ENCODE assay signal across 9 cellular contexts in genomic region chr19:56748443-56748842, GRCh38.
DNase-seq lines count a peak whose midpoint lies in the region; ATAC-seq and TF ChIP-seq lines count a peak whose summit lies in the region.
"Had no signal": no experiment of that assay in that cellular context is flagged by ENCODE, and none has a peak within 500 bp of the region (broad histone marks: within the 10 kb centered on the region; RNA-seq: fewer than 3 reads in every experiment).

No MANE protein-coding gene starts in this region.

- peaks cover 4% of the 10 kb centered on the region for H3K9me3 ChIP-seq in neural cell (ENCODE audit: low read length)

- TF ChIP-seq CTCF in NB4 (IDR thresholded peaks at IDR 0.05; ENCODE audit: low read depth, low read length) (peak; percentile 31), dorsolateral prefrontal cortex (IDR thresholded peaks at IDR 0.05 in 54 of 56, conservative IDR thresholded peaks at IDR 0.05 in 2 of 56; ENCODE audit: low read depth in 1 of 56, partially characterized antibody in 56 of 56) (peak; percentile 61 to 84 (median 77)), neural cell (IDR thresholded peaks at IDR 0.05; ENCODE audit: poor library complexity, severe bottlenecking) (peak; percentile 64)

- H4K20me1 ChIP-seq in neural cell (ENCODE audit: insufficient read depth): no peaks in the 10 kb centered on the region

- H3K27me3 ChIP-seq in dorsolateral prefrontal cortex: no peaks in the 10 kb centered on the region
- H3K27me3 ChIP-seq in neural cell (ENCODE audit: insufficient read depth, low read depth, low read length): no peaks in the 10 kb centered on the region

- intact Hi-C loops in dorsolateral prefrontal cortex (cut with DNase I): loop anchor here (2.0 to 5.0 kb wide), 2 partner anchors 349 to 350 kb away; no protein-coding TSS in a partner anchor

- peak overlapping the region in 53 of 59 donors; percentile 17 to 90 (median 69) for H3K27ac ChIP-seq in dorsolateral prefrontal cortex
- no peak overlapping the region for H3K27ac ChIP-seq in neural cell (ENCODE audit: low read length)

- no peak for TF ChIP-seq EP300 in neural cell (conservative IDR thresholded peaks at IDR 0.05; ENCODE audit: poor library complexity, severe bottlenecking)

- no peak overlapping the region for H3K4me2 ChIP-seq in neural cell (ENCODE audit: low read length)

- no peaks in the 10 kb centered on the region for H3K79me2 ChIP-seq in neural cell (replicated peaks; ENCODE audit: insufficient read depth, low read length)

- peak; percentile 18 for DNase-seq in ELR (ENCODE audit: low read depth)
- peak; percentile 25 for DNase-seq in NB4 (ENCODE audit: low read depth)
- DNase-seq in dorsolateral prefrontal cortex: peak in 1 of 10 donors; percentile 70
- no peak for DNase-seq in NOMO-1 treated with dmso at 0.1 percent for 144 hours (lab: John Stamatoyannopoulos, UW; ENCODE audit: unreplicated experiment)
- DNase-seq: left cardiac atrium had no signal

- H3K36me3 ChIP-seq in neural cell (ENCODE audit: insufficient read depth, low read length): no peaks in the 10 kb centered on the region

- ATAC-seq in HG03280 (IDR thresholded peaks at IDR 0.05; ENCODE audit: unreplicated experiment) (no peak), GM19463 (IDR thresholded peaks at IDR 0.05; ENCODE audit: unreplicated experiment) (no peak), HG02885 (IDR thresholded peaks at IDR 0.05; ENCODE audit: poor library complexity, unreplicated experiment) (no peak)

- H3F3A ChIP-seq in neural cell (ENCODE audit: insufficient read depth, low read length, poor library complexity, severe bottlenecking): no peaks in the 10 kb centered on the region

- H2AFZ ChIP-seq in neural cell (ENCODE audit: low read depth, low read length): no peak overlapping the region

- no peak for TF ChIP-seq POLR2A in NB4 (IDR thresholded peaks at IDR 0.05; ENCODE audit: extremely low read depth, insufficient read length)

- H3K9me2 ChIP-seq in neural cell (ENCODE audit: insufficient read depth, low read length): no peaks in the 10 kb centered on the region

- H3K9ac ChIP-seq in neural cell (ENCODE audit: low read length): no peak overlapping the region

- no peak overlapping the region for H3K4me3 ChIP-seq in NB4 (ENCODE audit: low read depth, low read length)
- peak overlapping the region in 35 of 59 donors; percentile 4 to 52 (median 28) for H3K4me3 ChIP-seq in dorsolateral prefrontal cortex
- H3K4me3 ChIP-seq in neural cell (ENCODE audit: low read length): no peak overlapping the region

- TF ChIP-seq RAD21 in neural cell (conservative IDR thresholded peaks at IDR 0.05): peak; percentile 74

TF ChIP-seq in neural cell, 6 proteins besides CTCF, POLR2A, EP300 and RAD21:
- TF ChIP-seq SMC3 (conservative IDR thresholded peaks at IDR 0.05; ENCODE audit: poor library complexity) (peak; percentile 73), EZH2 (IDR thresholded peaks at IDR 0.05; ENCODE audit: borderline replicate concordance, insufficient read depth, low read length, poor library complexity, severe bottlenecking) (no peak), MXI1 (conservative IDR thresholded peaks at IDR 0.05; ENCODE audit: poor library complexity, severe bottlenecking) (no peak)

Comparison
In these comparisons a context has a peak if more than half of its experiments do, and no peak if none do; other contexts are left out.
1. H3K4me3 ChIP-seq: peak in dorsolateral prefrontal cortex (35 of 59); none in NB4 (single experiment) and neural cell (single experiment).
2. Peak in every context shown above with its lines, with median percentiles within 50 percentile points of each other: CTCF ChIP-seq.